In the genomic region with DNA sequence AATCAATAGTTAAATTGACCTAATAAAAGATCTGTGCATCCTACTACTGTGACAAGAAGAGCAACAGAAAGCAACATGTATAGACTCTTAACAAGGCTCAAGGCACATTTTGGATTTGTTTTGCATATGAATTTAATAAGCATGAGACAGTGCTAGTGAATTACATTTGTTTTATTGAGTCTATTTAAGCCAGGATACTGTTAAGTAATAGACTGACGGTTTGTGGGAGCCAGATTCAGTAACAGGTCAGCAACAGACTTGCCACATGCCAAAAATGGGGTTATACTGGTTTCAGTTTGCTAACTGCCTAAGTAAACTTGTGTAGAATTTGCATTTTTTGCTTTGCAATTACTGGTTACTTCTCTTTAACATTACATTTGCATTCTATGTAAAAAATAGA, we compare ENCODE assay signal across 8 cellular contexts. TPM values are rescaled to one million over a fixed set of nuclear protein-coding genes. Genes with fewer than 3 reads are reported as not detected.
DNase-seq lines count a peak whose midpoint lies in the region; ATAC-seq, FAIRE-seq and TF ChIP-seq lines count a peak whose summit lies in the region.

No MANE protein-coding gene starts in this region.

- TF ChIP-seq CTCF in left ventricle myocardium inferior (IDR thresholded peaks at IDR 0.05; ENCODE audit: borderline replicate concordance), result no peak

- peaks cover 7% of the 10 kb centered on the region for H3K9me3 ChIP-seq in left ventricle myocardium inferior (replicated peaks)

- no peak for DNase-seq in GM12891 (ENCODE audit: insufficient read length, low spot score)
- DNase-seq in NOMO-1 (lab: John Stamatoyannopoulos, UW; ENCODE audit: unreplicated experiment in 2 of 2), result peak; percentile 85 to 90
- no peak for DNase-seq in left ventricle myocardium inferior
- DNase-seq in NCI-H2081 treated with DMSO at 0.1 percent for 48 hours (lab: John Stamatoyannopoulos, UW), result no peak
- DNase-seq in dermis blood vessel endothelial cell, result no peak
- no peak for DNase-seq in NCI-H748 (lab: John Stamatoyannopoulos, UW; ENCODE audit: unreplicated experiment)
- DNase-seq in stimulated activated CD4-positive, alpha-beta T cell treated with anti-CD3 and anti-CD28 coated beads, Interleukin-4, amount 100 ng/mL, for 4 hours, result no peak

- intact Hi-C loops in left ventricle myocardium inferior (cut with micrococcal nuclease), result no loop called here

- no peaks in the 10 kb centered on the region for H3K27me3 ChIP-seq in left ventricle myocardium inferior (ENCODE audit: low read depth)

- FAIRE-seq in GM12891 (lab: Jason Lieb, UNC), result peak; percentile 23

- peak overlapping the region; percentile 76 for H3K27ac ChIP-seq in left ventricle myocardium inferior (replicated peaks)

- peak; percentile 57 for ATAC-seq in GM21786 (IDR thresholded peaks at IDR 0.05; ENCODE audit: unreplicated experiment)

- H3K4me1 ChIP-seq in left ventricle myocardium inferior, result peaks cover 85% of the 10 kb centered on the region

- H3K36me3 ChIP-seq in left ventricle myocardium inferior, result no peaks in the 10 kb centered on the region

- H3K4me3 ChIP-seq in left ventricle myocardium inferior, result no peak overlapping the region

- TF ChIP-seq POLR2A in GM12891 (IDR thresholded peaks at IDR 0.05; ENCODE audit: low read depth, low read length), result no peak

TF ChIP-seq in GM12891, 5 proteins besides CTCF, POLR2A, EP300 and RAD21:
- TF ChIP-seq TAF1 (IDR thresholded peaks at IDR 0.05; ENCODE audit: low read depth, low read length) (no peak), POU2F2 (IDR thresholded peaks at IDR 0.05; ENCODE audit: low read depth, low read length) (no peak), PAX5 (IDR thresholded peaks at IDR 0.05; ENCODE audit: insufficient read depth, low read length, severe bottlenecking) (no peak), SPI1 (IDR thresholded peaks at IDR 0.05; ENCODE audit: low read depth, low read length) (no peak), POLR2AphosphoS5 (IDR thresholded peaks at IDR 0.05; ENCODE audit: low read depth, low read length) (0 out of 2 replicates have a peak, but pooled peaks have one; percentile 31)

RNA-seq across cellular contexts. Expression of a gene that starts 54.0 kb away (rescaled TPM):
- polyA plus RNA-seq in GM12891 (2012; ENCODE audit: low read depth, missing spikeins), result 103 TPM
- 172 TPM for total RNA-seq in left ventricle myocardium inferior
- total RNA-seq in dermis blood vessel endothelial cell, result 389 and 524 TPM in 2 replicates

Comparison
In these comparisons a context has a peak if more than half of its experiments do, and no peak if none do; other contexts are left out.
1. DNase-seq: peak in NOMO-1 (2 of 2); none in GM12891 (single experiment), left ventricle myocardium inferior (single experiment), NCI-H2081 treated with DMSO at 0.1 percent for 48 hours (single experiment), dermis blood vessel endothelial cell (single experiment), NCI-H748 (single experiment) and stimulated activated CD4-positive, alpha-beta T cell treated with anti-CD3 and anti-CD28 coated beads, Interleukin-4, amount 100 ng/mL, for 4 hours (0 of 2).